Comparison of ENCODE assay signal across 3 cellular contexts in the genomic region with DNA sequence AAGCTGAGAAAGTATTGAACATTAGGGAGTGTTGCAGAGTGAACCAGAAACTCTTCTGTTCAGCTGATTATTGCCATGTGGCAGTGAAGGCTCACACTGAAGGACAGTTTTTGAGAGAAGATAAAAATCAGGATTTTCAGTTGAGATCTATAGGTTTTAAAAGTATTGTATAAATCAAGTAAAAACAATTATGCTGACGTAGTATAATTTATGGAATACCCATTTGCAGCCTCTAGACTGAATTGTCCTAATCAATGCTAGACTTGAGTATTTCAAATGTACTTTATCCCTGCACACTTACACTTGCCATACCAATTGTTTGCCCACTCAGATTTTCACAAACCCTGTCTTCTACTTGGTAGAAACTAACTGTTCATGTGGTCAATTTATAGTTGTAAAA.
TF ChIP-seq lines count a peak whose summit lies in the region.

No MANE protein-coding gene starts in this region.

TF ChIP-seq in A549, 52 proteins besides CTCF, POLR2A, EP300 and RAD21:
- TF ChIP-seq MAFK (IDR thresholded peaks at IDR 0.05; ENCODE audit: partially characterized antibody) = peak; percentile 85
- TF ChIP-seq SMC3 (IDR thresholded peaks at IDR 0.05) = no peak
- TF ChIP-seq, protein P1, sequence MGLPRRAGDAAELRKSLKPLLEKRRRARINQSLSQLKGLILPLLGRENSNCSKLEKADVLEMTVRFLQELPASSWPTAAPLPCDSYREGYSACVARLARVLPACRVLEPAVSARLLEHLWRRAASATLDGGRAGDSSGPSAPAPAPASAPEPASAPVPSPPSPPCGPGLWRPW (IDR thresholded peaks at IDR 0.05) = no peak

TF ChIP-seq in IMR-90, 13 proteins besides CTCF, POLR2A, EP300 and RAD21:
- TF ChIP-seq, protein P2, sequence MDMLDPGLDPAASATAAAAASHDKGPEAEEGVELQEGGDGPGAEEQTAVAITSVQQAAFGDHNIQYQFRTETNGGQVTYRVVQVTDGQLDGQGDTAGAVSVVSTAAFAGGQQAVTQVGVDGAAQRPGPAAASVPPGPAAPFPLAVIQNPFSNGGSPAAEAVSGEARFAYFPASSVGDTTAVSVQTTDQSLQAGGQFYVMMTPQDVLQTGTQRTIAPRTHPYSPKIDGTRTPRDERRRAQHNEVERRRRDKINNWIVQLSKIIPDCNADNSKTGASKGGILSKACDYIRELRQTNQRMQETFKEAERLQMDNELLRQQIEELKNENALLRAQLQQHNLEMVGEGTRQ (IDR thresholded peaks at IDR 0.05; ENCODE audit: low read depth, low read length) = no peak
- peak; percentile 93 for TF ChIP-seq MAFK (IDR thresholded peaks at IDR 0.05; ENCODE audit: low read depth, low read length)

TF ChIP-seq in H1, 55 proteins besides CTCF, POLR2A, EP300 and RAD21:
- TF ChIP-seq MAFK (IDR thresholded peaks at IDR 0.05; ENCODE audit: low read depth, low read length) = peak; percentile 43; the same call in 1 of the 2 replicates
- TF ChIP-seq CBX5 (IDR thresholded peaks at IDR 0.05; ENCODE audit: low read depth, low read length) = no peak
